1 cellular context compared by ENCODE assay signal in genomic region chr3:146160964-146161724, GRCh38.
TF ChIP-seq lines count a peak whose summit lies in the region.

PLOD2 (minus strand) TSS chr3:146161184; CDS start chr3:146160989, 195 bp downstream.

TF ChIP-seq in HepG2, 621 proteins besides CTCF, POLR2A, EP300 and RAD21 (continued from another document):
- TF ChIP-seq ARID4A (CRISPR knock-in tag; IDR thresholded peaks at IDR 0.05; ENCODE audit: borderline replicate concordance) (peak; percentile 86), ZNF235 (CRISPR knock-in tag; IDR thresholded peaks at IDR 0.05; ENCODE audit: borderline replicate concordance) (0 out of 2 replicates have a peak, but pooled peaks have one; percentile 29), TAF1 (CRISPR knock-in tag; IDR thresholded peaks at IDR 0.05) (peak; percentile 84; the same call in 1 of the 2 replicates), ZNF768 (CRISPR knock-in tag; IDR thresholded peaks at IDR 0.05) (peak; percentile 55), ETV6 (CRISPR knock-in tag; conservative IDR thresholded peaks at IDR 0.05) (no peak; the same call in 1 of the 2 replicates), ZNF639 (CRISPR knock-in tag; conservative IDR thresholded peaks at IDR 0.05) (no peak; the same call in 1 of the 2 replicates), FLYWCH1 (CRISPR knock-in tag; IDR thresholded peaks at IDR 0.05) (no peak), FOXJ3 (CRISPR knock-in tag; IDR thresholded peaks at IDR 0.05; ENCODE audit: borderline replicate concordance) (no peak), NR2F2 (IDR thresholded peaks at IDR 0.05; ENCODE audit: borderline replicate concordance, low read depth) (no peak), NRL (CRISPR knock-in tag; IDR thresholded peaks at IDR 0.05; ENCODE audit: borderline replicate concordance) (no peak), CENPT (CRISPR knock-in tag; IDR thresholded peaks at IDR 0.05; ENCODE audit: low read depth) (no peak), MZF1 (CRISPR knock-in tag; IDR thresholded peaks at IDR 0.05; ENCODE audit: borderline replicate concordance) (no peak), HNRNPK (IDR thresholded peaks at IDR 0.05; ENCODE audit: low read depth, low read length, poor library complexity, severe bottlenecking) (peak; percentile 48), TFAP4 (IDR thresholded peaks at IDR 0.05; ENCODE audit: borderline replicate concordance, low read depth) (no peak; the same call in 1 of the 2 replicates), ZNF142 (CRISPR knock-in tag; IDR thresholded peaks at IDR 0.05) (peak; percentile 92), ASH2L (IDR thresholded peaks at IDR 0.05; ENCODE audit: insufficient read length, low read depth, low read length) (peak; percentile 39), FOXM1 (CRISPR knock-in tag; IDR thresholded peaks at IDR 0.05) (no peak), ZBTB14 (CRISPR knock-in tag; IDR thresholded peaks at IDR 0.05) (peak; percentile 74), GPN1 (CRISPR knock-in tag; IDR thresholded peaks at IDR 0.05; ENCODE audit: borderline replicate concordance) (no peak), CCAR2 (optimal IDR thresholded peaks at IDR 0.05; ENCODE audit: low read depth, low read length) (no peak), TBP (CRISPR knock-in tag; IDR thresholded peaks at IDR 0.05) (no peak), SRSF9 (IDR thresholded peaks at IDR 0.05; ENCODE audit: borderline replicate concordance, insufficient read depth, low read depth, low read length, poor library complexity, severe bottlenecking) (no peak), ZNF280B (CRISPR knock-in tag; IDR thresholded peaks at IDR 0.05; ENCODE audit: borderline replicate concordance) (no peak; the same call in 1 of the 2 replicates), HHEX (CRISPR knock-in tag; IDR thresholded peaks at IDR 0.05) (peak; percentile 40; the same call in 1 of the 2 replicates), MXI1 (IDR thresholded peaks at IDR 0.05; ENCODE audit: borderline replicate concordance, low read depth, low read length) (peak; percentile 71; the same call in 1 of the 3 replicates), SP4 (CRISPR knock-in tag; IDR thresholded peaks at IDR 0.05) (peak; percentile 71)
